1 cellular context compared by ENCODE assay signal in the genomic region with DNA sequence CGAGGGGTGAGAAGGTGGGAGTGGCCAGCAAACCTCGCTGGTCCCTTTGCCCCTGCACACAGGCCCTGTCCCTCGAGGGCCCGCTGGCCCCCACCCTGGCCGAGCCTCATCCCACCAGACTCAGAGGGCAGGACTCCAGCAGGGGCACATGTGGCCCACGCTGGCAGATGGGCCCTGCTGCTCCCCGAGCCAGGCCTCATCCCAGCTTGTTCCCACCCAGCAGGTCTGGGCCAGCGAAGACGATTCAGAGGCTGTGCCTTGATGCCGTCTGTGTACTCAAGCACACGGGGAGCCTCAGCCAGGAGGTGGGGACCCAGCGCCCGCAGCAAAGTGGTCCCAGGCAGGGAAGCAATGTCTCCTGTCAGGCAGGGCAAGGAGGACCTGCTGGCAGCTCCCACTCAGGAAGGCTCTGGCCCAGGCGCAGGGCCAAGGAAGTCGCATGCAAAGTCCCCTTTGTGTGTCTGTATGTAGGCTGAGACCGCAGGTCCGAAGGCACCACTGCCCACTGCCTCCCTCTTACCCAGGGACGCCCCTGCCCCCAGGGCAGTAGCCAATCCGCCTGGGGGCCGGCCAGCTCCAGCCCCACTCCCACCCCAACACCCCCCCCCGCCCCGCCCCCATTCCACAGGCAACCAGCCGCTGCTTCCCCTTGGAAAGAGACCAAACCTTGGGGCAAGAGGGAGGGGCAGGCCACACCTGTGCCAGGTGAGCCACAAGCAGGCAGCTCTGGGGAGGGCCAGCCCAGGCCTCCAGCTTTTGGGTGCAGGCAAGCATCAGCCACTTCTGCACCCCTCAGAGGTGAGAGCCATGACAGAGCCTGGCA.
TF ChIP-seq lines count a peak whose summit lies in the region.

No MANE protein-coding gene starts in this region.

TF ChIP-seq in GM23338, 12 proteins besides CTCF, POLR2A, EP300 and RAD21 (continued from another document):
- TF ChIP-seq, protein P1, sequence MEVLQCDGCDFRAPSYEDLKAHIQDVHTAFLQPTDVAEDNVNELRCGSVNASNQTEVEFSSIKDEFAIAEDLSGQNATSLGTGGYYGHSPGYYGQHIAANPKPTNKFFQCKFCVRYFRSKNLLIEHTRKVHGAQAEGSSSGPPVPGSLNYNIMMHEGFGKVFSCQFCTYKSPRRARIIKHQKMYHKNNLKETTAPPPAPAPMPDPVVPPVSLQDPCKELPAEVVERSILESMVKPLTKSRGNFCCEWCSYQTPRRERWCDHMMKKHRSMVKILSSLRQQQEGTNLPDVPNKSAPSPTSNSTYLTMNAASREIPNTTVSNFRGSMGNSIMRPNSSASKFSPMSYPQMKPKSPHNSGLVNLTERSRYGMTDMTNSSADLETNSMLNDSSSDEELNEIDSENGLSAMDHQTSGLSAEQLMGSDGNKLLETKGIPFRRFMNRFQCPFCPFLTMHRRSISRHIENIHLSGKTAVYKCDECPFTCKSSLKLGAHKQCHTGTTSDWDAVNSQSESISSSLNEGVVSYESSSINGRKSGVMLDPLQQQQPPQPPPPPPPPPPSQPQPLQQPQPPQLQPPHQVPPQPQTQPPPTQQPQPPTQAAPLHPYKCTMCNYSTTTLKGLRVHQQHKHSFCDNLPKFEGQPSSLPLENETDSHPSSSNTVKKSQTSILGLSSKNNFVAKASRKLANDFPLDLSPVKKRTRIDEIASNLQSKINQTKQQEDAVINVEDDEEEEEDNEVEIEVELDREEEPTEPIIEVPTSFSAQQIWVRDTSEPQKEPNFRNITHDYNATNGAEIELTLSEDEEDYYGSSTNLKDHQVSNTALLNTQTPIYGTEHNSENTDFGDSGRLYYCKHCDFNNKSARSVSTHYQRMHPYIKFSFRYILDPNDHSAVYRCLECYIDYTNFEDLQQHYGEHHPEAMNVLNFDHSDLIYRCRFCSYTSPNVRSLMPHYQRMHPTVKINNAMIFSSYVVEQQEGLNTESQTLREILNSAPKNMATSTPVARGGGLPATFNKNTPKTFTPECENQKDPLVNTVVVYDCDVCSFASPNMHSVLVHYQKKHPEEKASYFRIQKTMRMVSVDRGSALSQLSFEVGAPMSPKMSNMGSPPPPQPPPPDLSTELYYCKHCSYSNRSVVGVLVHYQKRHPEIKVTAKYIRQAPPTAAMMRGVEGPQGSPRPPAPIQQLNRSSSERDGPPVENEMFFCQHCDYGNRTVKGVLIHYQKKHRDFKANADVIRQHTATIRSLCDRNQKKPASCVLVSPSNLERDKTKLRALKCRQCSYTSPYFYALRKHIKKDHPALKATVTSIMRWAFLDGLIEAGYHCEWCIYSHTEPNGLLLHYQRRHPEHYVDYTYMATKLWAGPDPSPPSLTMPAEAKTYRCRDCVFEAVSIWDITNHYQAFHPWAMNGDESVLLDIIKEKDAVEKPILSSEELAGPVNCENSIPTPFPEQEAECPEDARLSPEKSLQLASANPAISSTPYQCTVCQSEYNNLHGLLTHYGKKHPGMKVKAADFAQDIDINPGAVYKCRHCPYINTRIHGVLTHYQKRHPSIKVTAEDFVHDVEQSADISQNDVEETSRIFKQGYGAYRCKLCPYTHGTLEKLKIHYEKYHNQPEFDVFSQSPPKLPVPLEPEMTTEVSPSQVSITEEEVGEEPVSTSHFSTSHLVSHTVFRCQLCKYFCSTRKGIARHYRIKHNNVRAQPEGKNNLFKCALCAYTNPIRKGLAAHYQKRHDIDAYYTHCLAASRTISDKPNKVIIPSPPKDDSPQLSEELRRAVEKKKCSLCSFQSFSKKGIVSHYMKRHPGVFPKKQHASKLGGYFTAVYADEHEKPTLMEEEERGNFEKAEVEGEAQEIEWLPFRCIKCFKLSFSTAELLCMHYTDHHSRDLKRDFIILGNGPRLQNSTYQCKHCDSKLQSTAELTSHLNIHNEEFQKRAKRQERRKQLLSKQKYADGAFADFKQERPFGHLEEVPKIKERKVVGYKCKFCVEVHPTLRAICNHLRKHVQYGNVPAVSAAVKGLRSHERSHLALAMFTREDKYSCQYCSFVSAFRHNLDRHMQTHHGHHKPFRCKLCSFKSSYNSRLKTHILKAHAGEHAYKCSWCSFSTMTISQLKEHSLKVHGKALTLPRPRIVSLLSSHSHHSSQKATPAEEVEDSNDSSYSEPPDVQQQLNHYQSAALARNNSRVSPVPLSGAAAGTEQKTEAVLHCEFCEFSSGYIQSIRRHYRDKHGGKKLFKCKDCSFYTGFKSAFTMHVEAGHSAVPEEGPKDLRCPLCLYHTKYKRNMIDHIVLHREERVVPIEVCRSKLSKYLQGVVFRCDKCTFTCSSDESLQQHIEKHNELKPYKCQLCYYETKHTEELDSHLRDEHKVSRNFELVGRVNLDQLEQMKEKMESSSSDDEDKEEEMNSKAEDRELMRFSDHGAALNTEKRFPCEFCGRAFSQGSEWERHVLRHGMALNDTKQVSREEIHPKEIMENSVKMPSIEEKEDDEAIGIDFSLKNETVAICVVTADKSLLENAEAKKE (CRISPR knock-in tag; IDR thresholded peaks at IDR 0.05) = no peak
- TF ChIP-seq EZH2phosphoT487 (IDR thresholded peaks at IDR 0.05; ENCODE audit: unreplicated experiment) (no peak), EZH2 (IDR thresholded peaks at IDR 0.05; ENCODE audit: low read depth, unreplicated experiment) (no peak), POLR2AphosphoS5 (IDR thresholded peaks at IDR 0.05; ENCODE audit: low read depth) (no peak)
TF ChIP-seq in GM23338: peak in this region for 0.
